ENCODE assay signal across 16 cellular contexts in genomic region chr13:67369895-67370660, GRCh38.
DNase-seq lines count a peak whose midpoint lies in the region; ATAC-seq and TF ChIP-seq lines count a peak whose summit lies in the region.
"Had no signal": no experiment of that assay in that cellular context is flagged by ENCODE, and none has a peak within 500 bp of the region (broad histone marks: within the 10 kb centered on the region; RNA-seq: fewer than 3 reads in every experiment).

No MANE protein-coding gene starts in this region.

- H3K4me2 ChIP-seq in GM23248 (ENCODE audit: unreplicated experiment) (no peak overlapping the region), H9 (ENCODE audit: insufficient read depth, insufficient read length, low read length) (no peak overlapping the region), PC-9 (no peak overlapping the region)

- DNase-seq in GM23248 (peak; percentile 43), fibroblast of villous mesenchyme (ENCODE audit: low read depth) (peak; percentile 77), sigmoid colon (no peak), SHP77 treated with DMSO at 0.1 percent for 48 hours (lab: John Stamatoyannopoulos, UW) (no peak), midbrain (lab: John Stamatoyannopoulos, UW) (no peak), H9 (no peak), PC-9 (no peak)
- DNase-seq: activated B cell treated with CpG ODN at 0.5 μM for 24 hours; activated naive CD8-positive, alpha-beta T cell treated with anti-CD3 and anti-CD28 coated beads, Interleukin-2, amount 50 U/mL, for 24 hours; Calu3; naive B cell; NCI-H1436 treated with DMSO at 0.1 percent for 48 hours; NCI-H774; thyroid gland had no signal

- no peaks in the 10 kb centered on the region for H3K27me3 Mint-ChIP-seq in H9 (ENCODE audit: low read depth)
- H3K27me3 Mint-ChIP-seq: activated B cell treated with CpG ODN at 0.5 μM for 24 hours; activated naive CD8-positive, alpha-beta T cell treated with anti-CD3 and anti-CD28 coated beads, Interleukin-2, amount 50 U/mL, for 24 hours had no signal

- no peak overlapping the region for H2BK20ac ChIP-seq in H9 (ENCODE audit: low read depth, low read length, poor library complexity, severe bottlenecking)

- intact Hi-C loops in sigmoid colon (cut with DNase I): no loop called here
- intact Hi-C loops in PC-9 (cut with micrococcal nuclease; ENCODE audit: unreplicated experiment): no loop called here

- H3K4me1 ChIP-seq in GM23248 (ENCODE audit: insufficient read depth) (0 out of 2 replicates have a peak, but pooled peaks cover 4% of the 10 kb centered on the region), sigmoid colon (peaks cover 0 to 10% (median 4%) of the 10 kb centered on the region in 4 donors), H9 (ENCODE audit: insufficient read depth, low read length) (no peaks in the 10 kb centered on the region), PC-9 (replicated peaks; ENCODE audit: insufficient read depth) (no peaks in the 10 kb centered on the region)
- H3K4me1 ChIP-seq: thyroid gland had no signal

- ATAC-seq in SK-N-SH treated with all-trans-retinoic acid at 6 μM for 48 hours: peak; percentile 67
- ATAC-seq: activated naive CD8-positive, alpha-beta T cell treated with anti-CD3 and anti-CD28 coated beads, Interleukin-2, amount 50 U/mL, for 24 hours; HepG2 had no signal

- H3K9me3 Mint-ChIP-seq in H9: no peaks in the 10 kb centered on the region
- H3K9me3 Mint-ChIP-seq: activated B cell treated with CpG ODN at 0.5 μM for 24 hours had no signal

- POLR2A ChIA-PET in PC-9 (lab: Charles Lee; ENCODE audit: unreplicated experiment): no interaction called here

- H3K9me3 ChIP-seq in GM23248 (ENCODE audit: low read depth) (no peaks in the 10 kb centered on the region), sigmoid colon (no peaks in the 10 kb centered on the region), H9 (ENCODE audit: control insufficient read depth, low read depth, low read length) (no peaks in the 10 kb centered on the region), PC-9 (ENCODE audit: insufficient read depth, low read depth) (no peaks in the 10 kb centered on the region)
- H3K9me3 ChIP-seq: thyroid gland had no signal

- in situ Hi-C loops in GM23248 (cut with MboI): no loop called here

- no peak overlapping the region for H3T11ph ChIP-seq in H9 (ENCODE audit: low read length)

- H3K79me1 ChIP-seq in H9 (ENCODE audit: insufficient read depth, low read depth, low read length, poor library complexity, severe bottlenecking): no peaks in the 10 kb centered on the region

- no peak overlapping the region for H3K56ac ChIP-seq in H9 (ENCODE audit: insufficient read length, low read depth, low read length)

- no peaks in the 10 kb centered on the region for H3K36me3 ChIP-seq in GM23248 (ENCODE audit: low read depth)
- H3K36me3 ChIP-seq in sigmoid colon: no peaks in the 10 kb centered on the region
- H3K36me3 ChIP-seq in PC-9 (ENCODE audit: low read depth): no peaks in the 10 kb centered on the region
- H3K36me3 ChIP-seq: thyroid gland had no signal

- no peaks in the 10 kb centered on the region for H3K23me2 ChIP-seq in H9 (ENCODE audit: insufficient read length, low read depth, low read length, poor library complexity, severe bottlenecking)

- peaks cover 8% of the 10 kb centered on the region in 2 experiments for H3K4me1 Mint-ChIP-seq in H9
- H3K4me1 Mint-ChIP-seq: activated B cell treated with CpG ODN at 0.5 μM for 24 hours; activated naive CD8-positive, alpha-beta T cell treated with anti-CD3 and anti-CD28 coated beads, Interleukin-2, amount 50 U/mL, for 24 hours; naive B cell had no signal

- H4K5ac ChIP-seq in H9 (ENCODE audit: insufficient read length, low read depth, low read length): no peak overlapping the region

- TF ChIP-seq EP300 in sigmoid colon (IDR thresholded peaks at IDR 0.05): peak in 2 of 4 donors; percentile 33 to 63

- H2BK120ac ChIP-seq in H9 (ENCODE audit: low read depth, low read length, poor library complexity, severe bottlenecking): no peak overlapping the region

- no peak overlapping the region for H3K23ac ChIP-seq in H9 (ENCODE audit: insufficient read length, low read depth, low read length)

- H2AK5ac ChIP-seq in H9 (ENCODE audit: insufficient read length, low read length): no peak overlapping the region

- no peak for TF ChIP-seq CTCF in fibroblast of villous mesenchyme (IDR thresholded peaks at IDR 0.05; ENCODE audit: insufficient read depth, low read depth, low read length)
- no peak for TF ChIP-seq CTCF in sigmoid colon (IDR thresholded peaks at IDR 0.05)
- no peak for TF ChIP-seq CTCF in H9 (conservative IDR thresholded peaks at IDR 0.05)
- TF ChIP-seq CTCF in PC-9 (conservative IDR thresholded peaks at IDR 0.05): no peak

- no peak overlapping the region for H3K4me3 Mint-ChIP-seq in H9
- H3K4me3 Mint-ChIP-seq: activated B cell treated with CpG ODN at 0.5 μM for 24 hours; activated naive CD8-positive, alpha-beta T cell treated with anti-CD3 and anti-CD28 coated beads, Interleukin-2, amount 50 U/mL, for 24 hours; naive B cell had no signal

- TF ChIP-seq POLR2A in sigmoid colon (IDR thresholded peaks at IDR 0.05): no peak

- no peak overlapping the region for H3K4ac ChIP-seq in H9 (ENCODE audit: low read depth, low read length)

- H3K9me2 ChIP-seq in GM23248 (ENCODE audit: insufficient read depth): no peaks in the 10 kb centered on the region
- H3K9me2 ChIP-seq in PC-9 (ENCODE audit: insufficient read depth): peaks cover 3% of the 10 kb centered on the region; the same call in 1 of the 2 replicates

- no peaks in the 10 kb centered on the region for H3K79me2 ChIP-seq in GM23248 (ENCODE audit: insufficient read depth)
- no peaks in the 10 kb centered on the region for H3K79me2 ChIP-seq in H9 (ENCODE audit: insufficient read depth, low read length)
- H3K79me2 ChIP-seq in PC-9 (ENCODE audit: low read depth): no peaks in the 10 kb centered on the region

- no peak overlapping the region for H3K27ac Mint-ChIP-seq in H9
- H3K27ac Mint-ChIP-seq: activated B cell treated with CpG ODN at 0.5 μM for 24 hours; activated naive CD8-positive, alpha-beta T cell treated with anti-CD3 and anti-CD28 coated beads, Interleukin-2, amount 50 U/mL, for 24 hours; naive B cell had no signal

- H3F3A ChIP-seq in GM23248 (ENCODE audit: insufficient read depth) (no peaks in the 10 kb centered on the region), PC-9 (ENCODE audit: insufficient read depth, low read depth) (no peaks in the 10 kb centered on the region)

- H2BK12ac ChIP-seq in H9 (ENCODE audit: insufficient read length, low read depth, low read length): no peak overlapping the region

- no peak overlapping the region for H2AFZ ChIP-seq in GM23248
- H2AFZ ChIP-seq in H9 (ENCODE audit: low read length): no peak overlapping the region
- H2AFZ ChIP-seq in PC-9: no peak overlapping the region

- 18 to 27% methylated on average over 6 of the region's 6 CpGs for WGBS in GM23248 (ENCODE audit: low coverage in 1 of 2, low lambda C conversion rate in 2 of 2, missing lambda C conversion rate in 2 of 2), 2 experiments
- 71 to 73% methylated on average over 6 of the region's 6 CpGs for WGBS in sigmoid colon, 2 donors
- no CpG with 5 or more reads among the region's 6 CpGs for WGBS in H9 (ENCODE audit: extremely low coverage, insufficient read length, low lambda C conversion rate)

- BruUV-seq in PC-9 (replicated peaks; lab: Mats Ljungman, UMichigan): no TSS peak

- H3K18ac ChIP-seq in H9 (ENCODE audit: insufficient read length, low read depth, low read length): no peak overlapping the region

- no peaks in the 10 kb centered on the region for H3K27me3 ChIP-seq in GM23248 (replicated peaks; ENCODE audit: insufficient read depth)
- H3K27me3 ChIP-seq in sigmoid colon: no peaks in the 10 kb centered on the region
- no peaks in the 10 kb centered on the region for H3K27me3 ChIP-seq in H9 (ENCODE audit: insufficient read depth, low read length)
- H3K27me3 ChIP-seq in PC-9 (ENCODE audit: insufficient read depth, low read depth): no peaks in the 10 kb centered on the region
- H3K27me3 ChIP-seq: thyroid gland had no signal

- H3K9ac ChIP-seq in GM23248 (no peak overlapping the region), H9 (ENCODE audit: extremely low read depth, insufficient read length, low read length) (no peak overlapping the region)

- no peak overlapping the region for H2BK15ac ChIP-seq in H9 (ENCODE audit: low read depth, low read length)

- H3K4me3 ChIP-seq in GM23248 (no peak overlapping the region), fibroblast of villous mesenchyme (ENCODE audit: low read depth, low read length) (no peak overlapping the region), sigmoid colon (no peak overlapping the region), PC-9 (no peak overlapping the region)
- H3K4me3 ChIP-seq: thyroid gland had no signal

- no peak overlapping the region for H3K14ac ChIP-seq in H9 (ENCODE audit: insufficient read depth, low read length)

- H2BK5ac ChIP-seq in H9 (ENCODE audit: insufficient read length, low read length): no peak overlapping the region

- H4K91ac ChIP-seq in H9 (ENCODE audit: insufficient read length, low read depth, low read length): no peak overlapping the region

- CTCF ChIA-PET in PC-9 (lab: Charles Lee): no interaction called here

- H3K36me3 Mint-ChIP-seq in H9 (ENCODE audit: insufficient read depth in 1 of 3, low read depth in 3 of 3): no peaks in the 10 kb centered on the region
- H3K36me3 Mint-ChIP-seq: naive B cell had no signal

- no peak overlapping the region for H4K8ac ChIP-seq in H9 (replicated peaks; ENCODE audit: insufficient read length, low read depth, low read length)

- H3K27ac ChIP-seq in GM23248 (no peak overlapping the region), sigmoid colon (peak overlapping the region in 3 of 4 donors; percentile 17 to 57 (median 35)), H9 (ENCODE audit: insufficient read length, low read depth, low read length) (no peak overlapping the region), PC-9 (no peak overlapping the region)
- H3K27ac ChIP-seq: thyroid gland had no signal

- H4K20me1 ChIP-seq in GM23248 (ENCODE audit: insufficient read depth) (no peaks in the 10 kb centered on the region), H9 (ENCODE audit: control insufficient read depth, insufficient read depth, insufficient read length) (no peaks in the 10 kb centered on the region), PC-9 (ENCODE audit: insufficient read depth) (no peaks in the 10 kb centered on the region)

TF ChIP-seq in SK-N-SH treated with all-trans-retinoic acid at 6 μM for 48 hours, 23 proteins besides CTCF, POLR2A, EP300 and RAD21 (continues in another document):
- TF ChIP-seq ISL1 (CRISPR knock-in tag; IDR thresholded peaks at IDR 0.05) (no peak), CSDC2 (CRISPR knock-in tag; IDR thresholded peaks at IDR 0.05) (no peak), ZNF70 (CRISPR knock-in tag; IDR thresholded peaks at IDR 0.05) (no peak), ESRRG (CRISPR knock-in tag; IDR thresholded peaks at IDR 0.05) (no peak), ZFP30 (CRISPR knock-in tag; IDR thresholded peaks at IDR 0.05) (no peak), ZNF8 (CRISPR knock-in tag; IDR thresholded peaks at IDR 0.05) (no peak)

Comparison
In these comparisons a context has a peak if more than half of its experiments do, and no peak if none do; other contexts are left out.
1. DNase-seq: peak in GM23248 (single experiment) and fibroblast of villous mesenchyme (single experiment); none in sigmoid colon (single experiment), SHP77 treated with DMSO at 0.1 percent for 48 hours (single experiment), midbrain (single experiment), H9 (single experiment) and PC-9 (0 of 2).
2. H3K27ac ChIP-seq: peak in sigmoid colon (3 of 4); none in GM23248 (single experiment), H9 (single experiment) and PC-9 (single experiment).